1 cellular context compared by ENCODE assay signal in the genomic region with DNA sequence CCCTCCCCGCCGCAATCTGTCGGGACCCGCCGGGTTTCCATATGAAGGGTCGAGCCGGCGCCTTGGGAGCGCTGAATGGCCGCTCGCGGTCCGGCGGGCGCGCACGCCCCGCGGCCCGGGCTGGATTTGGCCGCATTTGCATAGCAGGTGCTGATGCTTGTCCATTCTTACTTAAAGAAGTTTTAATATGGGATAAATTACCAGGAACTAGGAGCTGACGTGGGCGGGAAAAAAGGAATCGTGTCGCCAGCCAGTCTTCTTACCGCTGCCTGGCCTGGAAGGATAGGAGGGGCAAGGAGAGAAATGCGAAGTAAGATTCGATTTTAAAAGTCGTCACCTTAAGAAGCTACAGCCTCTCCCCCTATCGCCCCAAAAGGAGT.
TF ChIP-seq lines count a peak whose summit lies in the region.

No MANE protein-coding gene starts in this region.

TF ChIP-seq in WTC11, 78 proteins besides CTCF, POLR2A, EP300 and RAD21 (continued from another document):
- TF ChIP-seq, protein P1, sequence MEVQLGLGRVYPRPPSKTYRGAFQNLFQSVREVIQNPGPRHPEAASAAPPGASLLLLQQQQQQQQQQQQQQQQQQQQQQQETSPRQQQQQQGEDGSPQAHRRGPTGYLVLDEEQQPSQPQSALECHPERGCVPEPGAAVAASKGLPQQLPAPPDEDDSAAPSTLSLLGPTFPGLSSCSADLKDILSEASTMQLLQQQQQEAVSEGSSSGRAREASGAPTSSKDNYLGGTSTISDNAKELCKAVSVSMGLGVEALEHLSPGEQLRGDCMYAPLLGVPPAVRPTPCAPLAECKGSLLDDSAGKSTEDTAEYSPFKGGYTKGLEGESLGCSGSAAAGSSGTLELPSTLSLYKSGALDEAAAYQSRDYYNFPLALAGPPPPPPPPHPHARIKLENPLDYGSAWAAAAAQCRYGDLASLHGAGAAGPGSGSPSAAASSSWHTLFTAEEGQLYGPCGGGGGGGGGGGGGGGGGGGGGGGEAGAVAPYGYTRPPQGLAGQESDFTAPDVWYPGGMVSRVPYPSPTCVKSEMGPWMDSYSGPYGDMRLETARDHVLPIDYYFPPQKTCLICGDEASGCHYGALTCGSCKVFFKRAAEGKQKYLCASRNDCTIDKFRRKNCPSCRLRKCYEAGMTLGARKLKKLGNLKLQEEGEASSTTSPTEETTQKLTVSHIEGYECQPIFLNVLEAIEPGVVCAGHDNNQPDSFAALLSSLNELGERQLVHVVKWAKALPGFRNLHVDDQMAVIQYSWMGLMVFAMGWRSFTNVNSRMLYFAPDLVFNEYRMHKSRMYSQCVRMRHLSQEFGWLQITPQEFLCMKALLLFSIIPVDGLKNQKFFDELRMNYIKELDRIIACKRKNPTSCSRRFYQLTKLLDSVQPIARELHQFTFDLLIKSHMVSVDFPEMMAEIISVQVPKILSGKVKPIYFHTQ (CRISPR knock-in tag; IDR thresholded peaks at IDR 0.05) = no peak
- TF ChIP-seq ZNF138 (CRISPR knock-in tag; conservative IDR thresholded peaks at IDR 0.05) (no peak), ZNF396 (CRISPR knock-in tag; IDR thresholded peaks at IDR 0.05; ENCODE audit: borderline replicate concordance) (no peak), NFATC4 (CRISPR knock-in tag; IDR thresholded peaks at IDR 0.05) (no peak), ZNF416 (CRISPR knock-in tag; IDR thresholded peaks at IDR 0.05) (no peak)
- TF ChIP-seq, protein P2, sequence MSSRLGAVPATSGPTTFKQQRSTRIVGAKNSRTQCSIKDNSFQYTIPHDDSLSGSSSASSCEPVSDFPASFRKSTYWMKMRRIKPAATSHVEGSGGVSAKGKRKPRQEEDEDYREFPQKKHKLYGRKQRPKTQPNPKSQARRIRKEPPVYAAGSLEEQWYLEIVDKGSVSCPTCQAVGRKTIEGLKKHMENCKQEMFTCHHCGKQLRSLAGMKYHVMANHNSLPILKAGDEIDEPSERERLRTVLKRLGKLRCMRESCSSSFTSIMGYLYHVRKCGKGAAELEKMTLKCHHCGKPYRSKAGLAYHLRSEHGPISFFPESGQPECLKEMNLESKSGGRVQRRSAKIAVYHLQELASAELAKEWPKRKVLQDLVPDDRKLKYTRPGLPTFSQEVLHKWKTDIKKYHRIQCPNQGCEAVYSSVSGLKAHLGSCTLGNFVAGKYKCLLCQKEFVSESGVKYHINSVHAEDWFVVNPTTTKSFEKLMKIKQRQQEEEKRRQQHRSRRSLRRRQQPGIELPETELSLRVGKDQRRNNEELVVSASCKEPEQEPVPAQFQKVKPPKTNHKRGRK (CRISPR knock-in tag; IDR thresholded peaks at IDR 0.05; ENCODE audit: borderline replicate concordance) = no peak
- TF ChIP-seq, protein P3, sequence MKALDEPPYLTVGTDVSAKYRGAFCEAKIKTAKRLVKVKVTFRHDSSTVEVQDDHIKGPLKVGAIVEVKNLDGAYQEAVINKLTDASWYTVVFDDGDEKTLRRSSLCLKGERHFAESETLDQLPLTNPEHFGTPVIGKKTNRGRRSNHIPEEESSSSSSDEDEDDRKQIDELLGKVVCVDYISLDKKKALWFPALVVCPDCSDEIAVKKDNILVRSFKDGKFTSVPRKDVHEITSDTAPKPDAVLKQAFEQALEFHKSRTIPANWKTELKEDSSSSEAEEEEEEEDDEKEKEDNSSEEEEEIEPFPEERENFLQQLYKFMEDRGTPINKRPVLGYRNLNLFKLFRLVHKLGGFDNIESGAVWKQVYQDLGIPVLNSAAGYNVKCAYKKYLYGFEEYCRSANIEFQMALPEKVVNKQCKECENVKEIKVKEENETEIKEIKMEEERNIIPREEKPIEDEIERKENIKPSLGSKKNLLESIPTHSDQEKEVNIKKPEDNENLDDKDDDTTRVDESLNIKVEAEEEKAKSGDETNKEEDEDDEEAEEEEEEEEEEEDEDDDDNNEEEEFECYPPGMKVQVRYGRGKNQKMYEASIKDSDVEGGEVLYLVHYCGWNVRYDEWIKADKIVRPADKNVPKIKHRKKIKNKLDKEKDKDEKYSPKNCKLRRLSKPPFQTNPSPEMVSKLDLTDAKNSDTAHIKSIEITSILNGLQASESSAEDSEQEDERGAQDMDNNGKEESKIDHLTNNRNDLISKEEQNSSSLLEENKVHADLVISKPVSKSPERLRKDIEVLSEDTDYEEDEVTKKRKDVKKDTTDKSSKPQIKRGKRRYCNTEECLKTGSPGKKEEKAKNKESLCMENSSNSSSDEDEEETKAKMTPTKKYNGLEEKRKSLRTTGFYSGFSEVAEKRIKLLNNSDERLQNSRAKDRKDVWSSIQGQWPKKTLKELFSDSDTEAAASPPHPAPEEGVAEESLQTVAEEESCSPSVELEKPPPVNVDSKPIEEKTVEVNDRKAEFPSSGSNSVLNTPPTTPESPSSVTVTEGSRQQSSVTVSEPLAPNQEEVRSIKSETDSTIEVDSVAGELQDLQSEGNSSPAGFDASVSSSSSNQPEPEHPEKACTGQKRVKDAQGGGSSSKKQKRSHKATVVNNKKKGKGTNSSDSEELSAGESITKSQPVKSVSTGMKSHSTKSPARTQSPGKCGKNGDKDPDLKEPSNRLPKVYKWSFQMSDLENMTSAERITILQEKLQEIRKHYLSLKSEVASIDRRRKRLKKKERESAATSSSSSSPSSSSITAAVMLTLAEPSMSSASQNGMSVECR (CRISPR knock-in tag; IDR thresholded peaks at IDR 0.05; ENCODE audit: borderline replicate concordance) = no peak
- TF ChIP-seq, protein P4, sequence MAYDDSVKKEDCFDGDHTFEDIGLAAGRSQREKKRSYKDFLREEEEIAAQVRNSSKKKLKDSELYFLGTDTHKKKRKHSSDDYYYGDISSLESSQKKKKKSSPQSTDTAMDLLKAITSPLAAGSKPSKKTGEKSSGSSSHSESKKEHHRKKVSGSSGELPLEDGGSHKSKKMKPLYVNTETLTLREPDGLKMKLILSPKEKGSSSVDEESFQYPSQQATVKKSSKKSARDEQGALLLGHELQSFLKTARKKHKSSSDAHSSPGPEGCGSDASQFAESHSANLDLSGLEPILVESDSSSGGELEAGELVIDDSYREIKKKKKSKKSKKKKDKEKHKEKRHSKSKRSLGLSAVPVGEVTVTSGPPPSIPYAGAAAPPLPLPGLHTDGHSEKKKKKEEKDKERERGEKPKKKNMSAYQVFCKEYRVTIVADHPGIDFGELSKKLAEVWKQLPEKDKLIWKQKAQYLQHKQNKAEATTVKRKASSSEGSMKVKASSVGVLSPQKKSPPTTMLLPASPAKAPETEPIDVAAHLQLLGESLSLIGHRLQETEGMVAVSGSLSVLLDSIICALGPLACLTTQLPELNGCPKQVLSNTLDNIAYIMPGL (CRISPR knock-in tag; IDR thresholded peaks at IDR 0.05) = no peak
